1 cellular context compared by ENCODE assay signal in the genomic region with DNA sequence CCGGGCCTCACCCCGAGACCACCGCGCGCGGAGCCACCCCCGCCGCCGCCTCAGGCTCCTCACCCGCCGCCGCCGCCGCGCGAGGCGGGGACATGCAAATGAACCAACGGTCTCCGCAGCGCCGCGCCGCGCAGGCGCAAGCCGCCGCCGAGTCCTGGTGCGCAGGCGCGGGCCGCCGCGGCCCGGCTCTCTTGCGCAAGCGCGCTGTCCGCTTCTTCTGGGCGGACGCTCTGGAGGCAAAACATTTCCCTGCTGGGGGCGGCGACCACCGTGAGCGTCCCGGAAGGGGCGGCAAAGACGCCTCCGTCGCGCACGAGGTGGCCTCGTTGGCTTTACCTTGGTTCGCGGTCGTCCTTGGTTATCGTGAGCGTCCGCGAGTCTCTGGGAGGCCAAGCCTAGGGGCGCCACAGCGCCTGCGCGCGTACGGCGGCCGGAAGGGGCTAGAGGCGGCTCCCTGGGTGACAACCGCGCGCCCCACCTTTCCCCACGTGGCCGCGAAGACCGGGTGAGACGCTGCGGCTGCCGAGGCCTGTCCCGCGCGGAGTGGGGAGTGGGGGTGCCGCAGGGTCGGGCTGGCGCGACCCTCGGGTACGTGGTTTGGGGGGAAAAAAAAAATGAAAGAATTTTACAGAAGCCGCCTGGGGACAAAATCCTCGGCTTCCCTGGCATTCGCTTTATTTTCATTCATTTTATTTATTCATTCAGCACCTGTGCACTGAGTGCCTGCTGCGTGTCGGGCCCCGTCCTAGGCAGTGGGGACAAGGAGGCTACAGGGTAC.
TF ChIP-seq lines count a peak whose summit lies in the region.

A gene (plus strand): TSS at position 178 of the 778 bp plus-strand sequence. CDS start 607 bp downstream, outside the sequence.
A gene (minus strand): TSS at position 92 of the 778 bp plus-strand sequence. CDS start 2,446 bp downstream, outside the sequence.

TF ChIP-seq in HEK293, 187 proteins besides CTCF, POLR2A, EP300 and RAD21 (continued from another document):
- TF ChIP-seq, protein P1, sequence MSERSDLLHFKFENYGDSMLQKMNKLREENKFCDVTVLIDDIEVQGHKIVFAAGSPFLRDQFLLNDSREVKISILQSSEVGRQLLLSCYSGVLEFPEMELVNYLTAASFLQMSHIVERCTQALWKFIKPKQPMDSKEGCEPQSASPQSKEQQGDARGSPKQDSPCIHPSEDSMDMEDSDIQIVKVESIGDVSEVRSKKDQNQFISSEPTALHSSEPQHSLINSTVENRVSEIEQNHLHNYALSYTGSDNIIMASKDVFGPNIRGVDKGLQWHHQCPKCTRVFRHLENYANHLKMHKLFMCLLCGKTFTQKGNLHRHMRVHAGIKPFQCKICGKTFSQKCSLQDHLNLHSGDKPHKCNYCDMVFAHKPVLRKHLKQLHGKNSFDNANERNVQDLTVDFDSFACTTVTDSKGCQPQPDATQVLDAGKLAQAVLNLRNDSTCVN (tag by site-specific recombination; optimal IDR thresholded peaks at IDR 0.05): peak; percentile 90
- TF ChIP-seq ZNF837 (tag by site-specific recombination; IDR thresholded peaks at IDR 0.05) (no peak), SP7 (tag by site-specific recombination; IDR thresholded peaks at IDR 0.05) (peak; percentile 38; the same call in 1 of the 2 replicates), ZNF175 (tag by site-specific recombination; IDR thresholded peaks at IDR 0.05) (no peak), ZNF391 (tag by site-specific recombination; IDR thresholded peaks at IDR 0.05; ENCODE audit: borderline replicate concordance, low read depth) (0 out of 2 replicates have a peak, but pooled peaks have one; percentile 22), ZFP69B (tag by site-specific recombination; IDR thresholded peaks at IDR 0.05) (peak; percentile 59; the same call in 1 of the 2 replicates), ZFHX2 (tag by site-specific recombination; conservative IDR thresholded peaks at IDR 0.05) (peak; percentile 35; the same call in 1 of the 2 replicates), ZNF473 (tag by site-specific recombination; IDR thresholded peaks at IDR 0.05) (no peak), SP2 (tag by site-specific recombination; IDR thresholded peaks at IDR 0.05) (peak; percentile 87), ZXDB (tag by site-specific recombination; IDR thresholded peaks at IDR 0.05) (peak; percentile 75), ZNF843 (tag by site-specific recombination; IDR thresholded peaks at IDR 0.05) (no peak), ZIC2 (tag by site-specific recombination; IDR thresholded peaks at IDR 0.05) (peak; percentile 40; the same call in 1 of the 2 replicates), FEZF1 (tag by site-specific recombination; IDR thresholded peaks at IDR 0.05) (no peak), ZNF335 (tag by site-specific recombination; conservative IDR thresholded peaks at IDR 0.05) (peak; percentile 78), HOXD13 (CRISPR knock-in tag; IDR thresholded peaks at IDR 0.05; ENCODE audit: borderline replicate concordance) (no peak), SP3 (tag by site-specific recombination; IDR thresholded peaks at IDR 0.05) (peak; percentile 29), ZNF510 (tag by site-specific recombination; IDR thresholded peaks at IDR 0.05; ENCODE audit: insufficient replicate concordance) (no peak), ZNF433 (tag by site-specific recombination; IDR thresholded peaks at IDR 0.05; ENCODE audit: low read depth) (no peak), KLF1 (tag by site-specific recombination; IDR thresholded peaks at IDR 0.05) (peak; percentile 14; the same call in 1 of the 2 replicates), ZBTB8A (tag by site-specific recombination; IDR thresholded peaks at IDR 0.05) (peak; percentile 57; the same call in 1 of the 2 replicates), KLF8 (tag by site-specific recombination; IDR thresholded peaks at IDR 0.05) (peak; percentile 81; the same call in 1 of the 2 replicates), ZEB2 (tag by site-specific recombination; IDR thresholded peaks at IDR 0.05) (peak; percentile 47)
- TF ChIP-seq, protein P2, sequence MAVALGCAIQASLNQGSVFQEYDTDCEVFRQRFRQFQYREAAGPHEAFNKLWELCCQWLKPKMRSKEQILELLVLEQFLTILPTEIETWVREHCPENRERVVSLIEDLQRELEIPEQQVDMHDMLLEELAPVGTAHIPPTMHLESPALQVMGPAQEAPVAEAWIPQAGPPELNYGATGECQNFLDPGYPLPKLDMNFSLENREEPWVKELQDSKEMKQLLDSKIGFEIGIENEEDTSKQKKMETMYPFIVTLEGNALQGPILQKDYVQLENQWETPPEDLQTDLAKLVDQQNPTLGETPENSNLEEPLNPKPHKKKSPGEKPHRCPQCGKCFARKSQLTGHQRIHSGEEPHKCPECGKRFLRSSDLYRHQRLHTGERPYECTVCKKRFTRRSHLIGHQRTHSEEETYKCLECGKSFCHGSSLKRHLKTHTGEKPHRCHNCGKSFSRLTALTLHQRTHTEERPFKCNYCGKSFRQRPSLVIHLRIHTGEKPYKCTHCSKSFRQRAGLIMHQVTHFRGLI (tag by site-specific recombination; IDR thresholded peaks at IDR 0.05): 0 out of 2 replicates have a peak, but pooled peaks have one; percentile 43
- TF ChIP-seq, protein P3, sequence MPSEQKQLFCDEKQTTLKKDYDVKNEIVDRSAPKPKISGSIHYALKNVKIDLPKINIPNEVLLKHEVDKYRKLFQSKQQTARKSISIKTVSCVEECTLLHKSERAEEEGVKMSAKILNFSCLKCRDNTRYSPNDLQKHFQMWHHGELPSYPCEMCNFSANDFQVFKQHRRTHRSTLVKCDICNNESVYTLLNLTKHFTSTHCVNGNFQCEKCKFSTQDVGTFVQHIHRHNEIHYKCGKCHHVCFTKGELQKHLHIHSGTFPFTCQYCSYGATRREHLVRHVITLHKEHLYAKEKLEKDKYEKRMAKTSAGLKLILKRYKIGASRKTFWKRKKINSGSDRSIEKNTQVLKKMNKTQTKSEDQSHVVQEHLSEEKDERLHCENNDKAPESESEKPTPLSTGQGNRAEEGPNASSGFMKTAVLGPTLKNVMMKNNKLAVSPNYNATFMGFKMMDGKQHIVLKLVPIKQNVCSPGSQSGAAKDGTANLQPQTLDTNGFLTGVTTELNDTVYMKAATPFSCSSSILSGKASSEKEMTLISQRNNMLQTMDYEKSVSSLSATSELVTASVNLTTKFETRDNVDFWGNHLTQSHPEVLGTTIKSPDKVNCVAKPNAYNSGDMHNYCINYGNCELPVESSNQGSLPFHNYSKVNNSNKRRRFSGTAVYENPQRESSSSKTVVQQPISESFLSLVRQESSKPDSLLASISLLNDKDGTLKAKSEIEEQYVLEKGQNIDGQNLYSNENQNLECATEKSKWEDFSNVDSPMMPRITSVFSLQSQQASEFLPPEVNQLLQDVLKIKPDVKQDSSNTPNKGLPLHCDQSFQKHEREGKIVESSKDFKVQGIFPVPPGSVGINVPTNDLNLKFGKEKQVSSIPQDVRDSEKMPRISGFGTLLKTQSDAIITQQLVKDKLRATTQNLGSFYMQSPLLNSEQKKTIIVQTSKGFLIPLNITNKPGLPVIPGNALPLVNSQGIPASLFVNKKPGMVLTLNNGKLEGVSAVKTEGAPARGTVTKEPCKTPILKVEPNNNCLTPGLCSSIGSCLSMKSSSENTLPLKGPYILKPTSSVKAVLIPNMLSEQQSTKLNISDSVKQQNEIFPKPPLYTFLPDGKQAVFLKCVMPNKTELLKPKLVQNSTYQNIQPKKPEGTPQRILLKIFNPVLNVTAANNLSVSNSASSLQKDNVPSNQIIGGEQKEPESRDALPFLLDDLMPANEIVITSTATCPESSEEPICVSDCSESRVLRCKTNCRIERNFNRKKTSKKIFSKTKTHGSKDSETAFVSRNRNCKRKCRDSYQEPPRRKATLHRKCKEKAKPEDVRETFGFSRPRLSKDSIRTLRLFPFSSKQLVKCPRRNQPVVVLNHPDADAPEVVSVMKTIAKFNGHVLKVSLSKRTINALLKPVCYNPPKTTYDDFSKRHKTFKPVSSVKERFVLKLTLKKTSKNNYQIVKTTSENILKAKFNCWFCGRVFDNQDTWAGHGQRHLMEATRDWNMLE (tag by site-specific recombination; conservative IDR thresholded peaks at IDR 0.05; ENCODE audit: low read depth): no peak
- TF ChIP-seq, protein P4, sequence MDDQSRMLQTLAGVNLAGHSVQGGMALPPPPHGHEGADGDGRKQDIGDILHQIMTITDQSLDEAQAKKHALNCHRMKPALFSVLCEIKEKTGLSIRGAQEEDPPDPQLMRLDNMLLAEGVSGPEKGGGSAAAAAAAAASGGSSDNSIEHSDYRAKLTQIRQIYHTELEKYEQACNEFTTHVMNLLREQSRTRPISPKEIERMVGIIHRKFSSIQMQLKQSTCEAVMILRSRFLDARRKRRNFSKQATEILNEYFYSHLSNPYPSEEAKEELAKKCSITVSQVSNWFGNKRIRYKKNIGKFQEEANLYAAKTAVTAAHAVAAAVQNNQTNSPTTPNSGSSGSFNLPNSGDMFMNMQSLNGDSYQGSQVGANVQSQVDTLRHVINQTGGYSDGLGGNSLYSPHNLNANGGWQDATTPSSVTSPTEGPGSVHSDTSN (CRISPR knock-in tag; IDR thresholded peaks at IDR 0.05): peak; percentile 82; the same call in 1 of the 2 replicates
- TF ChIP-seq, protein P5, sequence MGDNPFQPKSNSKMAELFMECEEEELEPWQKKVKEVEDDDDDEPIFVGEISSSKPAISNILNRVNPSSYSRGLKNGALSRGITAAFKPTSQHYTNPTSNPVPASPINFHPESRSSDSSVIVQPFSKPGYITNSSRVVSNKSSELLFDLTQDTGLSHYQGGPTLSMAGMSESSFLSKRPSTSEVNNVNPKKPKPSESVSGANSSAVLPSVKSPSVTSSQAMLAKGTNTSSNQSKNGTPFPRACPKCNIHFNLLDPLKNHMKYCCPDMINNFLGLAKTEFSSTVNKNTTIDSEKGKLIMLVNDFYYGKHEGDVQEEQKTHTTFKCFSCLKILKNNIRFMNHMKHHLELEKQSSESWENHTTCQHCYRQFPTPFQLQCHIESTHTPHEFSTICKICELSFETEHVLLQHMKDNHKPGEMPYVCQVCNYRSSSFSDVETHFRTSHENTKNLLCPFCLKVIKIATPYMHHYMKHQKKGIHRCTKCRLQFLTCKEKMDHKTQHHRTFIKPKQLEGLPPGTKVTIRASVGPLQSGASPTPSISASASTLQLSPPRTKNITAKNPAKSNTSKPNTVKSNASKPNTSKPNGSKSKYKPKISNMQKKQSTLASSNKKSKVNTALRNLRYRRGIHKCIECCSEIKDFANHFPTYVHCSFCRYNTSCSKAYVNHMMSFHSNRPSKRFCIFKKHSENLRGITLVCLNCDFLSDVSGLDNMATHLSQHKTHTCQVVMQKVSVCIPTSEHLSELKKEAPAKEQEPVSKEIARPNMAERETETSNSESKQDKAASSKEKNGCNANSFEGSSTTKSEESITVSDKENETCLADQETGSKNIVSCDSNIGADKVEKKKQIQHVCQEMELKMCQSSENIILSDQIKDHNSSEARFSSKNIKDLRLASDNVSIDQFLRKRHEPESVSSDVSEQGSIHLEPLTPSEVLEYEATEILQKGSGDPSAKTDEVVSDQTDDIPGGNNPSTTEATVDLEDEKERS (tag by site-specific recombination; IDR thresholded peaks at IDR 0.05): no peak
- TF ChIP-seq, protein P6, sequence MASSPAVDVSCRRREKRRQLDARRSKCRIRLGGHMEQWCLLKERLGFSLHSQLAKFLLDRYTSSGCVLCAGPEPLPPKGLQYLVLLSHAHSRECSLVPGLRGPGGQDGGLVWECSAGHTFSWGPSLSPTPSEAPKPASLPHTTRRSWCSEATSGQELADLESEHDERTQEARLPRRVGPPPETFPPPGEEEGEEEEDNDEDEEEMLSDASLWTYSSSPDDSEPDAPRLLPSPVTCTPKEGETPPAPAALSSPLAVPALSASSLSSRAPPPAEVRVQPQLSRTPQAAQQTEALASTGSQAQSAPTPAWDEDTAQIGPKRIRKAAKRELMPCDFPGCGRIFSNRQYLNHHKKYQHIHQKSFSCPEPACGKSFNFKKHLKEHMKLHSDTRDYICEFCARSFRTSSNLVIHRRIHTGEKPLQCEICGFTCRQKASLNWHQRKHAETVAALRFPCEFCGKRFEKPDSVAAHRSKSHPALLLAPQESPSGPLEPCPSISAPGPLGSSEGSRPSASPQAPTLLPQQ (tag by site-specific recombination; IDR thresholded peaks at IDR 0.05): 0 out of 2 replicates have a peak, but pooled peaks have one; percentile 55
